In the genomic region with DNA sequence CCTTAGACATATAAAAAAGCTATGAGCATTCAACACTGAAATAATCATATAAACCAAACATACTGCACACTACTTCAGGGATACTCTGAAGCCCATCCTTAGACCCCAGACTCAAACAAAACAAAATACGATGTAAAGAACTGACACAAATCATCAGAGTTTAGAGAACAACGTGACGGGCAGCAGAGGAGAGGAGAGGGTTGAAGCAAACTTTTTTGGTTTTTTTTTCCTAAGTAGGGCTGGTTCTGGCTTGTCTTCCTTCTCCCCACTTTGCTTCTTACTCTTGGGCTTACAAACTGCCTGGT, we compare ENCODE assay signal across 8 cellular contexts. TPM values are rescaled to one million over a fixed set of nuclear protein-coding genes. Genes with fewer than 3 reads are reported as not detected.
DNase-seq lines count a peak whose midpoint lies in the region; ATAC-seq and TF ChIP-seq lines count a peak whose summit lies in the region.

No MANE protein-coding gene starts in this region.

- H4K20me1 ChIP-seq in PC-9 (ENCODE audit: insufficient read depth), result no peaks in the 10 kb centered on the region

- no peaks in the 10 kb centered on the region for H3K9me3 ChIP-seq in ES-I3 (ENCODE audit: control insufficient read depth, insufficient read depth, low read length)
- H3K9me3 ChIP-seq in PC-9 (ENCODE audit: insufficient read depth, low read depth), result no peaks in the 10 kb centered on the region
- no peaks in the 10 kb centered on the region for H3K9me3 ChIP-seq in parathyroid adenoma (ENCODE audit: control insufficient read depth, low read length)

- H3K9me2 ChIP-seq in PC-9 (ENCODE audit: insufficient read depth), result no peaks in the 10 kb centered on the region

- peak overlapping the region; percentile 66 for H3K4me3 ChIP-seq in PC-9
- H3K4me3 ChIP-seq in epithelial cell of proximal tubule (ENCODE audit: low read depth, low read length), result peak overlapping the region; percentile 79
- H3K4me3 ChIP-seq in parathyroid adenoma (ENCODE audit: low read depth, low read length), result peak overlapping the region; percentile 92

- H3K36me3 ChIP-seq in ES-I3 (ENCODE audit: insufficient read depth, low read length), result no peaks in the 10 kb centered on the region
- H3K36me3 ChIP-seq in PC-9 (ENCODE audit: low read depth), result no peaks in the 10 kb centered on the region
- H3K36me3 ChIP-seq in parathyroid adenoma (ENCODE audit: control insufficient read depth, insufficient read depth, low read length), result no peaks in the 10 kb centered on the region

- POLR2A ChIA-PET in PC-9 (lab: Charles Lee; ENCODE audit: unreplicated experiment), result no interaction called here

- no peak for ATAC-seq in GM21526 (IDR thresholded peaks at IDR 0.05; ENCODE audit: low FRiP score, unreplicated experiment)

- H3F3A ChIP-seq in PC-9 (ENCODE audit: insufficient read depth, low read depth), result no peaks in the 10 kb centered on the region

- H3K79me2 ChIP-seq in PC-9 (ENCODE audit: low read depth) (no peaks in the 10 kb centered on the region), parathyroid adenoma (no peaks in the 10 kb centered on the region)

- intact Hi-C loops in PC-9 (cut with micrococcal nuclease; ENCODE audit: unreplicated experiment), result loop anchor here (2.0 kb wide), 1 partner anchor 509 kb away; no protein-coding TSS in a partner anchor

- H3K27ac ChIP-seq in PC-9, result no peak overlapping the region
- H3K27ac ChIP-seq in parathyroid adenoma, result peak overlapping the region; percentile 93

- DNase-seq in PC-9 (no peak), epithelial cell of proximal tubule (ENCODE audit: low read depth) (no peak), NCI-H2227 treated with DMSO at 0.1 percent for 48 hours (lab: John Stamatoyannopoulos, UW) (no peak), SKM-1 (lab: John Stamatoyannopoulos, UW; ENCODE audit: unreplicated experiment) (no peak), NCI-H2081 treated with DMSO at 0.1 percent for 48 hours (lab: John Stamatoyannopoulos, UW) (no peak)

- CTCF ChIA-PET in PC-9 (lab: Charles Lee), result no interaction called here

- BruUV-seq in PC-9 (replicated peaks; lab: Mats Ljungman, UMichigan), result TSS peak; percentile 87

- H3K9ac ChIP-seq in ES-I3 (ENCODE audit: low read depth, low read length), result peak overlapping the region; percentile 87
- peak overlapping the region; percentile 32 for H3K9ac ChIP-seq in parathyroid adenoma

- H2AFZ ChIP-seq in PC-9 (peak overlapping the region; percentile 94), parathyroid adenoma (peak overlapping the region; percentile 99)

- TF ChIP-seq CTCF in PC-9 (conservative IDR thresholded peaks at IDR 0.05), result no peak
- TF ChIP-seq CTCF in epithelial cell of proximal tubule (conservative IDR thresholded peaks at IDR 0.05; ENCODE audit: low read depth, low read length), result no peak
- TF ChIP-seq CTCF in parathyroid adenoma (IDR thresholded peaks at IDR 0.05), result no peak

- H3K27me3 ChIP-seq in PC-9 (ENCODE audit: insufficient read depth, low read depth), result no peaks in the 10 kb centered on the region
- no peaks in the 10 kb centered on the region for H3K27me3 ChIP-seq in parathyroid adenoma (ENCODE audit: control insufficient read depth, insufficient read depth, low read length)

- peak overlapping the region; percentile 81 for H3K4me2 ChIP-seq in PC-9
- peak overlapping the region; percentile 92 for H3K4me2 ChIP-seq in parathyroid adenoma (ENCODE audit: low read length)

- H3K4me1 ChIP-seq in ES-I3 (ENCODE audit: insufficient read depth, low read length) (peaks cover 36% of the 10 kb centered on the region), PC-9 (replicated peaks; ENCODE audit: insufficient read depth) (peaks cover 6% of the 10 kb centered on the region; the same call in 1 of the 2 replicates), parathyroid adenoma (peaks cover 23% of the 10 kb centered on the region)

RNA-seq across cellular contexts. Expression of gene GAP43, which starts 34.7 kb away (rescaled TPM):
- total RNA-seq in PC-9 (2021) (not detected in 2 replicates), epithelial cell of proximal tubule (0.58 TPM in 1 of 2 replicates, not detected in the other)
